In the genomic region with DNA sequence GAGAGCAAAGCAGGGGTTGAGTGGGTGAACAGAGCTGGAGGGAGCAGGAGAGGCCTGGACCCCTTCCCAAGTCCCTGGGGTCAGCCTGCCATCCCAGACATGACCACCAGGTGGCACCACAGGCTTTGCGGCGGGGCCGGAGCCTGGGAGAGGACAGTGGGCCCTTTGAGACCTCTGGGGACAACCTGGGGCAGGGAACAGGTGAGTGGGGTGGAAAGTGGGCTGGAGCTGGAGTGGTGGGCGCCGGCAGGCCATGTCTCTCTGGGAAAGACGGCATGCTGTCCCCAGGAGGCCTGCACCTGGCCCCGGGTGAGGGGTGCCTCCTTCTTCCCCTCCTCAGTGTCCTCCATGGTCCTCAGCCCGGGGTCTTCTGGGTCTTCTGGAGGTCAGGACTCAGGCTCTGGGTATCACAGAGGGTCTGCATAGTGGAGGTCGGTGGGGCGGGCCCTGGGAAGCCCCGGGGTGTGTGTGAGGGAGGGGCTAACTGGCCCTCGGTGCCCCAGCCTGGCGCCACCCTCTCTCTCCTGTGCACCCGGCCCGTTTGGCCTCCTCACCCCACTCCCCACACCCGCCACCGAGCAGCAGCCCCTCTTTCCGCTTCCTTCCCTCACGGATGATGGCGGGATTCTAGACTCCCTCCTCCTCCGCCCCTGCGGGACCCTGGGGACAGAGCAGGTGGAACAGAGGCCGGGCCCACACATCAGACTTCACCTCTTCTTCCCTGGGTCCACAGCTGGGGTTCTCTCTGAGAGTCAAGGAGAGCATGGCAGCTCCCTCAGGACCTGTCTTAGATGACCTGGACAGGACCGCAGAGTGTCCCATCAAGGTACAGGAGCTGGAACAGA, we compare ENCODE assay signal across 8 cellular contexts. TPM values are rescaled to one million over a fixed set of nuclear protein-coding genes. Genes with fewer than 3 reads are reported as not detected.
A peak's percentile ranks its signal among the peaks of the same experiment; 100 is the strongest.
DNase-seq lines count a peak whose midpoint lies in the region; ATAC-seq and TF ChIP-seq lines count a peak whose summit lies in the region.

No MANE protein-coding gene starts in this region.

- TF ChIP-seq CTCF in fibroblast of the aortic adventitia (IDR thresholded peaks at IDR 0.05; ENCODE audit: insufficient read depth, low read length) (peak; percentile 97), omental fat pad (IDR thresholded peaks at IDR 0.05) (peak in 2 of 3 donors; percentile 86 to 90), type B pancreatic cell (conservative IDR thresholded peaks at IDR 0.05) (peak; percentile 97)

- no peaks in the 10 kb centered on the region for H3K9me3 ChIP-seq in NT2/D1 (ENCODE audit: insufficient read depth, low read length)

- H3K27me3 Mint-ChIP-seq in activated T-cell treated with anti-CD3 and anti-CD28 coated beads, Interleukin-2, amount 50 U/mL, for 24 hours: peaks cover 3% of the 10 kb centered on the region
- peaks cover 11% of the 10 kb centered on the region for H3K27me3 Mint-ChIP-seq in type B pancreatic cell

- peaks cover 9% of the 10 kb centered on the region for H3K4me1 ChIP-seq in NT2/D1 (ENCODE audit: insufficient read depth, insufficient read length)

- ATAC-seq in GM18909 (IDR thresholded peaks at IDR 0.05; ENCODE audit: poor library complexity, unreplicated experiment): peak; percentile 59
- ATAC-seq in omental fat pad (ENCODE audit: low FRiP score): no peak
- ATAC-seq in HG03025 (IDR thresholded peaks at IDR 0.05; ENCODE audit: low FRiP score, unreplicated experiment): no peak

- no peaks in the 10 kb centered on the region for H3K36me3 ChIP-seq in NT2/D1 (ENCODE audit: insufficient read depth, insufficient read length, low read length)

- no peak overlapping the region for H3K4me3 ChIP-seq in NT2/D1 (ENCODE audit: insufficient read length, low read depth)
- no peak overlapping the region for H3K4me3 ChIP-seq in fibroblast of the aortic adventitia (ENCODE audit: low read depth, low read length)

- DNase-seq in Ammon's horn (ENCODE audit: low spot score) (peak; percentile 41), NT2/D1 (ENCODE audit: low read depth, low spot score) (peak; percentile 72), fibroblast of the aortic adventitia (ENCODE audit: low read depth) (peak; percentile 39), omental fat pad (ENCODE audit: low spot score) (peak; percentile 71), type B pancreatic cell (ENCODE audit: extremely low spot score, unreplicated experiment) (peak; percentile 90)
- peak; percentile 80 for DNase-seq in activated T-cell treated with anti-CD3 and anti-CD28 coated beads, Interleukin-2, amount 50 U/mL, for 24 hours

- H3K4me1 Mint-ChIP-seq in activated T-cell treated with anti-CD3 and anti-CD28 coated beads, Interleukin-2, amount 50 U/mL, for 24 hours (ENCODE audit: low read depth): no peaks in the 10 kb centered on the region
- no peaks in the 10 kb centered on the region for H3K4me1 Mint-ChIP-seq in type B pancreatic cell (ENCODE audit: unreplicated experiment)

- H3K9ac ChIP-seq in NT2/D1 (ENCODE audit: insufficient read length, low read depth): peak overlapping the region; percentile 14

- H3K4me3 Mint-ChIP-seq in activated T-cell treated with anti-CD3 and anti-CD28 coated beads, Interleukin-2, amount 50 U/mL, for 24 hours: no peak overlapping the region
- no peak overlapping the region for H3K4me3 Mint-ChIP-seq in type B pancreatic cell

- peaks cover 3% of the 10 kb centered on the region for H3K27me3 ChIP-seq in NT2/D1 (ENCODE audit: insufficient read depth, insufficient read length)

- no peaks in the 10 kb centered on the region for H3K36me3 Mint-ChIP-seq in activated T-cell treated with anti-CD3 and anti-CD28 coated beads, Interleukin-2, amount 50 U/mL, for 24 hours (ENCODE audit: low read depth)
- no peaks in the 10 kb centered on the region for H3K36me3 Mint-ChIP-seq in type B pancreatic cell

- no peak overlapping the region for H3K27ac Mint-ChIP-seq in activated T-cell treated with anti-CD3 and anti-CD28 coated beads, Interleukin-2, amount 50 U/mL, for 24 hours
- peak overlapping the region; percentile 51 for H3K27ac Mint-ChIP-seq in type B pancreatic cell

- no peaks in the 10 kb centered on the region for H3K9me3 Mint-ChIP-seq in activated T-cell treated with anti-CD3 and anti-CD28 coated beads, Interleukin-2, amount 50 U/mL, for 24 hours
- H3K9me3 Mint-ChIP-seq in type B pancreatic cell: no peaks in the 10 kb centered on the region

RNA-seq across cellular contexts. Expression of gene PKP1, which starts 28.5 kb away (rescaled TPM):
- total RNA-seq in fibroblast of the aortic adventitia (ENCODE audit: low replicate concordance) (under 0.01 and 0.08 TPM in 2 replicates), omental fat pad (1 to 10 TPM in 3 of 4 donors, under 1 TPM in 1; 0.93 to 9.6 (median 3.6) TPM), type B pancreatic cell (ENCODE audit: low replicate concordance) (7.6 and 30.7 TPM in 2 replicates)

Comparison
In these comparisons a context has a peak if more than half of its experiments do, and no peak if none do; other contexts are left out.
1. DNase-seq: peak in every context shown above with its lines; median percentile 90 in type B pancreatic cell; 80 in activated T-cell treated with anti-CD3 and anti-CD28 coated beads, Interleukin-2, amount 50 U/mL, for 24 hours; 72 in NT2/D1; 71 in omental fat pad; 41 in Ammon's horn; 39 in fibroblast of the aortic adventitia.